7 cellular contexts compared by ENCODE assay signal in the genomic region with DNA sequence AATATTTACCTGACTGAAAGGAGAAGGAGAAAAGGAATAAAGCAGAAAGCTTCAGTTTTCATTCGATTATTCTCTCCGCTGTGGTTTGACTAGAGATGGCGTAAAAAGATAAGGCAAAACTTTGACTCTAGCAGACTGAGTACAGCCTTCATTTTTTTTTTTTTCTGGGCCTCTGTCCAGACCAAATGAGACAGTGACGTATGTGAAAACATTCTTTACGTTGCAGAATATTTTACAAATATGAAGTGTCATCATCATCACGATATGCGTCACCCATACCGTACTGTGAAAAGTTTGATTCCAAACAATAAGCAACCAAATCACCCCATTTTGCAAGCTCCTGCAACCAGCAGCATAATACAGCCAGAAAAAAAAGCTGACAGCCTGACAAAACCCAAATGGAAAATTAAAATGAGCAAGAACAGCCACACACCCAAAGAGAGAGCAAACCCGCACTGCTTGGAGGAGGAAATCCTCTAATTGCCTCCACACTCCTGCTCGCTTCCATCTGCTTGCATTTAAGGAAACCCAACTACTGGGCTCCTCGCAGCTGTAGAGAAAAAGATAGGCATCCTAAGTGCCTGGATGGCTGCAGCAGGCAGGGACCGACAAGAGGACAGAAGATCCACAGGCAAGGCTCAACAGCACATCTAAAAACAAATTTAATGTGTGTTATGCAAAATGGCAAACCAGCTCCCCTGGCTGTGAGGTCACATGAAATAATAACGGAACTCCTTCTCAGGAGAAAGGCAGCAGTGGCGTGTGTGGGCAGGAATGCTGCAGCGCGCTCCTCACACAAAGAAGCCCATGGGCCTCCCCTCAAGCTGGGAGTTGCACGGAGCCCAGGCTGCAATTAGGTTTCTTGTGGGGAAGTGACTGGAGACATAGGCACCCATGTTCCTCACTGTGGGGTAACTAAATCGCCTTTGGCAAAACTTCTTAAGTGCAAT.
A peak's percentile ranks its signal among the peaks of the same experiment; 100 is the strongest.
DNase-seq lines count a peak whose midpoint lies in the region; ATAC-seq lines count a peak whose summit lies in the region.

No MANE protein-coding gene starts in this region.

- peak overlapping the region; percentile 84 for H3K4me3 Mint-ChIP-seq in activated naive CD8-positive, alpha-beta T cell treated with anti-CD3 and anti-CD28 coated beads, Interleukin-2, amount 50 U/mL, for 24 hours
- H3K4me3 Mint-ChIP-seq in stimulated activated naive CD8-positive, alpha-beta T cell treated with anti-CD3 and anti-CD28 coated beads, Interleukin-15, amount 100 ng/mL, for 72 hours, result peak overlapping the region; percentile 85 to 93

- H3K27me3 Mint-ChIP-seq in activated naive CD8-positive, alpha-beta T cell treated with anti-CD3 and anti-CD28 coated beads, Interleukin-2, amount 50 U/mL, for 24 hours, result no peaks in the 10 kb centered on the region
- no peaks in the 10 kb centered on the region for H3K27me3 Mint-ChIP-seq in stimulated activated naive CD8-positive, alpha-beta T cell treated with anti-CD3 and anti-CD28 coated beads, Interleukin-15, amount 100 ng/mL, for 72 hours

- peak; percentile 29 for DNase-seq in NCI-H2227 (lab: John Stamatoyannopoulos, UW; ENCODE audit: unreplicated experiment)
- no peak for DNase-seq in activated naive CD8-positive, alpha-beta T cell treated with anti-CD3 and anti-CD28 coated beads, Interleukin-2, amount 50 U/mL, for 24 hours
- DNase-seq in hepatic stellate cell (ENCODE audit: low spot score), result peak; percentile 25
- peak; percentile 49 to 58 for DNase-seq in stimulated activated naive CD8-positive, alpha-beta T cell treated with anti-CD3 and anti-CD28 coated beads, Interleukin-15, amount 100 ng/mL, for 72 hours
- DNase-seq in iPS-NIHi11 (ENCODE audit: low spot score), result no peak
- no peak for DNase-seq in ureter (ENCODE audit: low spot score)
- DNase-seq in T1000 (lab: John Stamatoyannopoulos, UW), result no peak

- H3K4me1 Mint-ChIP-seq in activated naive CD8-positive, alpha-beta T cell treated with anti-CD3 and anti-CD28 coated beads, Interleukin-2, amount 50 U/mL, for 24 hours, result peaks cover 94% of the 10 kb centered on the region
- peaks cover 89% of the 10 kb centered on the region for H3K4me1 Mint-ChIP-seq in stimulated activated naive CD8-positive, alpha-beta T cell treated with anti-CD3 and anti-CD28 coated beads, Interleukin-15, amount 100 ng/mL, for 72 hours

- H3K27ac Mint-ChIP-seq in activated naive CD8-positive, alpha-beta T cell treated with anti-CD3 and anti-CD28 coated beads, Interleukin-2, amount 50 U/mL, for 24 hours, result peak overlapping the region; percentile 99
- peak overlapping the region; percentile 98 to 100 for H3K27ac Mint-ChIP-seq in stimulated activated naive CD8-positive, alpha-beta T cell treated with anti-CD3 and anti-CD28 coated beads, Interleukin-15, amount 100 ng/mL, for 72 hours

- ATAC-seq in activated naive CD8-positive, alpha-beta T cell treated with anti-CD3 and anti-CD28 coated beads, Interleukin-2, amount 50 U/mL, for 24 hours, result peak; percentile 22
- peak; percentile 69 for ATAC-seq in stimulated activated naive CD8-positive, alpha-beta T cell treated with anti-CD3 and anti-CD28 coated beads, Interleukin-15, amount 100 ng/mL, for 72 hours

- H3K9me3 Mint-ChIP-seq in activated naive CD8-positive, alpha-beta T cell treated with anti-CD3 and anti-CD28 coated beads, Interleukin-2, amount 50 U/mL, for 24 hours, result no peaks in the 10 kb centered on the region
- H3K9me3 Mint-ChIP-seq in stimulated activated naive CD8-positive, alpha-beta T cell treated with anti-CD3 and anti-CD28 coated beads, Interleukin-15, amount 100 ng/mL, for 72 hours, result no peaks in the 10 kb centered on the region

- peaks cover 79% of the 10 kb centered on the region for H3K36me3 Mint-ChIP-seq in activated naive CD8-positive, alpha-beta T cell treated with anti-CD3 and anti-CD28 coated beads, Interleukin-2, amount 50 U/mL, for 24 hours (ENCODE audit: low read depth)

Comparison
In these comparisons a context has a peak if more than half of its experiments do, and no peak if none do; other contexts are left out.
1. DNase-seq: peak in NCI-H2227 (single experiment), hepatic stellate cell (single experiment) and stimulated activated naive CD8-positive, alpha-beta T cell treated with anti-CD3 and anti-CD28 coated beads, Interleukin-15, amount 100 ng/mL, for 72 hours (2 of 2); none in activated naive CD8-positive, alpha-beta T cell treated with anti-CD3 and anti-CD28 coated beads, Interleukin-2, amount 50 U/mL, for 24 hours (single experiment), iPS-NIHi11 (single experiment), ureter (single experiment) and T1000 (single experiment).